In the genomic region with DNA sequence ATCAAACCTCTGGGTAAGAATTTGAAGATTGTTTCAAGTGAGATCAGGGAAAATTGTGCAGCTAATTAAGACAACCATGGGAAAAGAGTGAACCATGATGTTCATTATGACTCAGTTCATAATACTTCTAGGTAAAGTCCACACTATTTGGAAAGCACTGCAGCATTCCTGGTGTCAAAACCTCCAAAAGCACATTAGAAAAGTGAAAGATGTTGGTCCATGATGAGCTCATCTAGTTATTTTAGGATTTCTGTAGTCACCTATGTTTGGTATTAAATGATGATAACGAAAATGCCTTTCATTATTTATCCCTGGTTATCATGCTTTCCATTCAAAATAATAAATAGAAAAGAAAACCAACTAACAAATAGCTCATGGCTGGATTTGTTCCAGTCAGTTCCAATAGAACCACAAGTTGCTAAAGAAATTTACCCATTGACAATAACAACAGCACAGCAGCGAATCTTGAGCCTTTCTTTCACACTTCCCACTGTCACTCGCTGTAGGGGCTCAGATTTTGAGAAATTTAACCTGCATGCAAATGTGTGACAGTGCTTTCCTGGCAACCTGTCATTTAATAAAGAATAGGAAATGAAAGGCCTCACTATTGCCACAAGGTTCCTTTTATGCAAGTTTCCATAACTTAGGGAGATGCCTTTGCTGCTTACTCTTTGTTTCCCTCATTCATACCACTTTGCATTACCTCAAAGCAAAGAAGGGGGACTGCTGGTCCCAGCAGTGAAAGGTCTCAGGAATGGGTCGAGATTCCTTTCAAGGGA, we compare ENCODE assay signal across 1 cellular context.
TF ChIP-seq lines count a peak whose summit lies in the region.

No MANE protein-coding gene starts in this region.

TF ChIP-seq in GM23338, 12 proteins besides CTCF, POLR2A, EP300 and RAD21:
- TF ChIP-seq, protein P1, sequence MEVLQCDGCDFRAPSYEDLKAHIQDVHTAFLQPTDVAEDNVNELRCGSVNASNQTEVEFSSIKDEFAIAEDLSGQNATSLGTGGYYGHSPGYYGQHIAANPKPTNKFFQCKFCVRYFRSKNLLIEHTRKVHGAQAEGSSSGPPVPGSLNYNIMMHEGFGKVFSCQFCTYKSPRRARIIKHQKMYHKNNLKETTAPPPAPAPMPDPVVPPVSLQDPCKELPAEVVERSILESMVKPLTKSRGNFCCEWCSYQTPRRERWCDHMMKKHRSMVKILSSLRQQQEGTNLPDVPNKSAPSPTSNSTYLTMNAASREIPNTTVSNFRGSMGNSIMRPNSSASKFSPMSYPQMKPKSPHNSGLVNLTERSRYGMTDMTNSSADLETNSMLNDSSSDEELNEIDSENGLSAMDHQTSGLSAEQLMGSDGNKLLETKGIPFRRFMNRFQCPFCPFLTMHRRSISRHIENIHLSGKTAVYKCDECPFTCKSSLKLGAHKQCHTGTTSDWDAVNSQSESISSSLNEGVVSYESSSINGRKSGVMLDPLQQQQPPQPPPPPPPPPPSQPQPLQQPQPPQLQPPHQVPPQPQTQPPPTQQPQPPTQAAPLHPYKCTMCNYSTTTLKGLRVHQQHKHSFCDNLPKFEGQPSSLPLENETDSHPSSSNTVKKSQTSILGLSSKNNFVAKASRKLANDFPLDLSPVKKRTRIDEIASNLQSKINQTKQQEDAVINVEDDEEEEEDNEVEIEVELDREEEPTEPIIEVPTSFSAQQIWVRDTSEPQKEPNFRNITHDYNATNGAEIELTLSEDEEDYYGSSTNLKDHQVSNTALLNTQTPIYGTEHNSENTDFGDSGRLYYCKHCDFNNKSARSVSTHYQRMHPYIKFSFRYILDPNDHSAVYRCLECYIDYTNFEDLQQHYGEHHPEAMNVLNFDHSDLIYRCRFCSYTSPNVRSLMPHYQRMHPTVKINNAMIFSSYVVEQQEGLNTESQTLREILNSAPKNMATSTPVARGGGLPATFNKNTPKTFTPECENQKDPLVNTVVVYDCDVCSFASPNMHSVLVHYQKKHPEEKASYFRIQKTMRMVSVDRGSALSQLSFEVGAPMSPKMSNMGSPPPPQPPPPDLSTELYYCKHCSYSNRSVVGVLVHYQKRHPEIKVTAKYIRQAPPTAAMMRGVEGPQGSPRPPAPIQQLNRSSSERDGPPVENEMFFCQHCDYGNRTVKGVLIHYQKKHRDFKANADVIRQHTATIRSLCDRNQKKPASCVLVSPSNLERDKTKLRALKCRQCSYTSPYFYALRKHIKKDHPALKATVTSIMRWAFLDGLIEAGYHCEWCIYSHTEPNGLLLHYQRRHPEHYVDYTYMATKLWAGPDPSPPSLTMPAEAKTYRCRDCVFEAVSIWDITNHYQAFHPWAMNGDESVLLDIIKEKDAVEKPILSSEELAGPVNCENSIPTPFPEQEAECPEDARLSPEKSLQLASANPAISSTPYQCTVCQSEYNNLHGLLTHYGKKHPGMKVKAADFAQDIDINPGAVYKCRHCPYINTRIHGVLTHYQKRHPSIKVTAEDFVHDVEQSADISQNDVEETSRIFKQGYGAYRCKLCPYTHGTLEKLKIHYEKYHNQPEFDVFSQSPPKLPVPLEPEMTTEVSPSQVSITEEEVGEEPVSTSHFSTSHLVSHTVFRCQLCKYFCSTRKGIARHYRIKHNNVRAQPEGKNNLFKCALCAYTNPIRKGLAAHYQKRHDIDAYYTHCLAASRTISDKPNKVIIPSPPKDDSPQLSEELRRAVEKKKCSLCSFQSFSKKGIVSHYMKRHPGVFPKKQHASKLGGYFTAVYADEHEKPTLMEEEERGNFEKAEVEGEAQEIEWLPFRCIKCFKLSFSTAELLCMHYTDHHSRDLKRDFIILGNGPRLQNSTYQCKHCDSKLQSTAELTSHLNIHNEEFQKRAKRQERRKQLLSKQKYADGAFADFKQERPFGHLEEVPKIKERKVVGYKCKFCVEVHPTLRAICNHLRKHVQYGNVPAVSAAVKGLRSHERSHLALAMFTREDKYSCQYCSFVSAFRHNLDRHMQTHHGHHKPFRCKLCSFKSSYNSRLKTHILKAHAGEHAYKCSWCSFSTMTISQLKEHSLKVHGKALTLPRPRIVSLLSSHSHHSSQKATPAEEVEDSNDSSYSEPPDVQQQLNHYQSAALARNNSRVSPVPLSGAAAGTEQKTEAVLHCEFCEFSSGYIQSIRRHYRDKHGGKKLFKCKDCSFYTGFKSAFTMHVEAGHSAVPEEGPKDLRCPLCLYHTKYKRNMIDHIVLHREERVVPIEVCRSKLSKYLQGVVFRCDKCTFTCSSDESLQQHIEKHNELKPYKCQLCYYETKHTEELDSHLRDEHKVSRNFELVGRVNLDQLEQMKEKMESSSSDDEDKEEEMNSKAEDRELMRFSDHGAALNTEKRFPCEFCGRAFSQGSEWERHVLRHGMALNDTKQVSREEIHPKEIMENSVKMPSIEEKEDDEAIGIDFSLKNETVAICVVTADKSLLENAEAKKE (CRISPR knock-in tag; IDR thresholded peaks at IDR 0.05): peak; percentile 72
- TF ChIP-seq NANOG (IDR thresholded peaks at IDR 0.05; ENCODE audit: borderline replicate concordance): no peak
- no peak for TF ChIP-seq EZH2phosphoT487 (IDR thresholded peaks at IDR 0.05; ENCODE audit: unreplicated experiment)
